In genomic region chr6:117605169-117605826, GRCh38 we compare ENCODE assay signal across 8 cellular contexts. TPM values are rescaled to one million over a fixed set of nuclear protein-coding genes. Genes with fewer than 3 reads are reported as not detected.
DNase-seq lines count a peak whose midpoint lies in the region; ATAC-seq and TF ChIP-seq lines count a peak whose summit lies in the region.

No MANE protein-coding gene starts in this region.

- no peaks in the 10 kb centered on the region for H3K27me3 ChIP-seq in osteoblast (ENCODE audit: insufficient read depth, low read length)

- H2AFZ ChIP-seq in osteoblast (ENCODE audit: low read length): no peak overlapping the region

- H3K4me2 ChIP-seq in osteoblast (ENCODE audit: insufficient read depth, low read length): no peak overlapping the region

- H3K27ac Mint-ChIP-seq in activated CD4-positive, alpha-beta memory T cell treated with anti-CD3 and anti-CD28 coated beads for 36 hours: peak overlapping the region; percentile 18

- H4K20me1 ChIP-seq in osteoblast (ENCODE audit: insufficient read depth, low read length): peaks cover 16% of the 10 kb centered on the region

- CTCF ChIA-PET in activated CD4-positive, alpha-beta memory T cell treated with anti-CD3 and anti-CD28 coated beads for 36 hours (lab: Charles Lee): interaction anchor here (0.6 to 7.5 kb wide), 25 partner anchors 10 to 261 kb away, joined by 3 to 146 read pairs (median 3); partner anchors contain the start of gene DCBLD1

- POLR2A ChIA-PET in activated CD4-positive, alpha-beta memory T cell treated with anti-CD3 and anti-CD28 coated beads for 36 hours (lab: Charles Lee): no interaction called here

- H3K4me3 Mint-ChIP-seq in activated CD4-positive, alpha-beta memory T cell treated with anti-CD3 and anti-CD28 coated beads for 36 hours: no peak overlapping the region

- peaks cover 21% of the 10 kb centered on the region for H3K79me2 ChIP-seq in osteoblast (ENCODE audit: insufficient read depth, low read length)

- H3K4me1 Mint-ChIP-seq in activated CD4-positive, alpha-beta memory T cell treated with anti-CD3 and anti-CD28 coated beads for 36 hours (ENCODE audit: low read depth): peaks cover 14% of the 10 kb centered on the region

- no peaks in the 10 kb centered on the region for H3K36me3 ChIP-seq in osteoblast (ENCODE audit: insufficient read depth, low read length)

- H3K9me3 ChIP-seq in osteoblast (ENCODE audit: low read depth, low read length): no peaks in the 10 kb centered on the region

- TF ChIP-seq CTCF in fibroblast of mammary gland (conservative IDR thresholded peaks at IDR 0.05; ENCODE audit: control insufficient read depth, insufficient read depth, low read depth, low read length): peak; percentile 90
- peak; percentile 83 for TF ChIP-seq CTCF in osteoblast (IDR thresholded peaks at IDR 0.05; ENCODE audit: extremely low read depth, low read depth, low read length)

- no peaks in the 10 kb centered on the region for H3K36me3 Mint-ChIP-seq in activated CD4-positive, alpha-beta memory T cell treated with anti-CD3 and anti-CD28 coated beads for 36 hours

- intact Hi-C loops in activated CD4-positive, alpha-beta memory T cell treated with anti-CD3 and anti-CD28 coated beads for 36 hours (cut with micrococcal nuclease): loop anchor here (1.0 to 10.0 kb wide), 8 partner anchors 49 to 1750 kb away; partner anchors contain the start of gene TSPYL1

- ATAC-seq in GM21390 (IDR thresholded peaks at IDR 0.05; ENCODE audit: unreplicated experiment): peak; percentile 41
- peak; percentile 37 for ATAC-seq in HG03558 (IDR thresholded peaks at IDR 0.05; ENCODE audit: extremely low read depth, unreplicated experiment)

- no peak overlapping the region for H3K27ac ChIP-seq in osteoblast (ENCODE audit: low read depth, low read length)

- H3K27me3 Mint-ChIP-seq in activated CD4-positive, alpha-beta memory T cell treated with anti-CD3 and anti-CD28 coated beads for 36 hours: peaks cover 13% of the 10 kb centered on the region

- DNase-seq in NCI-H1436 (lab: John Stamatoyannopoulos, UW) (peak; percentile 46), NCI-H1436 treated with DMSO at 0.1 percent for 48 hours (lab: John Stamatoyannopoulos, UW) (no peak), NCI-H510A treated with DMSO at 0.1 percent for 48 hours (lab: John Stamatoyannopoulos, UW) (peak; percentile 62), fibroblast of mammary gland (ENCODE audit: low read depth) (peak; percentile 85), osteoblast (ENCODE audit: insufficient read length, low spot score, missing footprints) (peak; percentile 83)
- peak; percentile 51 for DNase-seq in activated CD4-positive, alpha-beta memory T cell treated with anti-CD3 and anti-CD28 coated beads for 36 hours

- H3K4me3 ChIP-seq in fibroblast of mammary gland (ENCODE audit: control insufficient read depth, low read depth, low read length): no peak overlapping the region
- no peak overlapping the region for H3K4me3 ChIP-seq in osteoblast (ENCODE audit: insufficient read depth, low read length)

- H3K9me3 Mint-ChIP-seq in activated CD4-positive, alpha-beta memory T cell treated with anti-CD3 and anti-CD28 coated beads for 36 hours: no peaks in the 10 kb centered on the region

- peaks cover 6% of the 10 kb centered on the region for H3K4me1 ChIP-seq in osteoblast (ENCODE audit: insufficient read depth, low read length)

RNA-seq across cellular contexts. Expression of gene GOPC, which starts 3.0 kb away (rescaled TPM):
- 10 to 100 TPM; 14.8 to 15.8 TPM for total RNA-seq in activated CD4-positive, alpha-beta memory T cell treated with anti-CD3 and anti-CD28 coated beads for 36 hours
- total RNA-seq in osteoblast: 41.8 and 49.6 TPM in 2 replicates
